ENCODE assay signal across 10 cellular contexts in the genomic region with DNA sequence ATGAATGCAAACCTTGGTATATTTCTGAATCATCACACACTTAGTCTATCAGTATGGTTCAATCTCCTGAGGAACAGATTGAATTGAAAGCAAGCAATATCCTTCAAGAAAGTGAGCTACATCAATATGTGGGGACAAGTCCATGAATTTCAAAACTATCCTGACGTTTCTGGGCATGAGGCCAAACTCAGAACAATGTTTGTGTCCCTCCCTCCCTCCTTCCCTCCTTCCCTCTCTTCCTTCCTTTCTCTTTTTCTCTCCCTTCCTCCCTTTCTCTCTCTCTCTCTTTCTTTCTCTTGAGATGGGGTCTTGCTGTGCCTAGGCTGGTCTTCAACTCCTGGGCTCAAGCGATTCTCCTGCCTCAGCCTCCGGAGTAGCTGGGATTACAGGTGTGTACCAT. TPM values are rescaled to one million over a fixed set of nuclear protein-coding genes. Genes with fewer than 3 reads are reported as not detected.
DNase-seq lines count a peak whose midpoint lies in the region; ATAC-seq and TF ChIP-seq lines count a peak whose summit lies in the region.
"Had no signal": no experiment of that assay in that cellular context is flagged by ENCODE, and none has a peak within 500 bp of the region (broad histone marks: within the 10 kb centered on the region; RNA-seq: fewer than 3 reads in every experiment).

No MANE protein-coding gene starts in this region.

- POLR2A ChIA-PET in naive thymus-derived CD4-positive, alpha-beta T cell (lab: Charles Lee) = interaction anchor here (0.9 to 5.1 kb wide), 6 partner anchors 8 to 78 kb away, joined by 3 to 106 read pairs (median 8); a partner anchor contains a TSS

- CTCF ChIA-PET in naive thymus-derived CD4-positive, alpha-beta T cell (lab: Charles Lee) = interaction anchor here (1.6 to 1.8 kb wide), 2 partner anchors 8 to 28 kb away, joined by 5 to 9 read pairs; a partner anchor contains a TSS

- in situ Hi-C loops in astrocyte of the spinal cord (cut with HindIII; ENCODE audit: low sequenced_read_pairs) = no loop called here

- no peaks in the 10 kb centered on the region for H3K9me3 ChIP-seq in naive thymus-derived CD4-positive, alpha-beta T cell (ENCODE audit: control insufficient read depth in 2 of 3, low read length in 3 of 3)

- peaks cover 40 to 69% (median 64%) of the 10 kb centered on the region in 7 donors for H3K4me1 Mint-ChIP-seq in naive thymus-derived CD4-positive, alpha-beta T cell

- H3K36me3 ChIP-seq in naive thymus-derived CD4-positive, alpha-beta T cell (ENCODE audit: control insufficient read depth in 2 of 3, insufficient read depth in 3 of 3, low read length in 3 of 3) = no peaks in the 10 kb centered on the region

- H3K27ac ChIP-seq in naive thymus-derived CD4-positive, alpha-beta T cell (ENCODE audit: low read depth, low read length) = peak overlapping the region; percentile 4
- H3K27ac ChIP-seq: 22Rv1 had no signal

- peaks cover 5 to 43% (median 23%) of the 10 kb centered on the region in 5 donors for H3K36me3 Mint-ChIP-seq in naive thymus-derived CD4-positive, alpha-beta T cell

- H3K27me3 Mint-ChIP-seq in naive thymus-derived CD4-positive, alpha-beta T cell = no peaks in the 10 kb centered on the region

- intact Hi-C loops in naive thymus-derived CD4-positive, alpha-beta T cell (cut with micrococcal nuclease) = loop anchor here (10.0 kb wide), 1 partner anchor 46 kb away; no protein-coding TSS in a partner anchor

- peaks cover 0 to 3% (median 0%) of the 10 kb centered on the region in 11 donors for H3K9me3 Mint-ChIP-seq in naive thymus-derived CD4-positive, alpha-beta T cell

- no peaks in the 10 kb centered on the region for H3K27me3 ChIP-seq in naive thymus-derived CD4-positive, alpha-beta T cell (ENCODE audit: control insufficient read depth in 2 of 2, insufficient read depth in 2 of 2, low read length in 2 of 2)

- H3K4me1 ChIP-seq in naive thymus-derived CD4-positive, alpha-beta T cell (ENCODE audit: control insufficient read depth in 2 of 2, insufficient read depth in 2 of 2, low read length in 2 of 2) = peaks cover 32 to 40% of the 10 kb centered on the region in 2 donors

- H3K4me3 Mint-ChIP-seq in naive thymus-derived CD4-positive, alpha-beta T cell = peak overlapping the region in 4 of 10 donors; percentile 25 to 80 (median 64)

- no peak for ATAC-seq in naive thymus-derived CD4-positive, alpha-beta T cell

- no peak overlapping the region for H3K4me3 ChIP-seq in astrocyte of the spinal cord (ENCODE audit: low read depth, low read length)
- H3K4me3 ChIP-seq in naive thymus-derived CD4-positive, alpha-beta T cell (ENCODE audit: low read length) = no peak overlapping the region

- no peak for TF ChIP-seq CTCF in astrocyte of the spinal cord (IDR thresholded peaks at IDR 0.05; ENCODE audit: low read depth, low read length)

- peak overlapping the region in 7 of 9 donors; percentile 63 to 93 (median 85) for H3K27ac Mint-ChIP-seq in naive thymus-derived CD4-positive, alpha-beta T cell

- DNase-seq in DMS 273 (lab: John Stamatoyannopoulos, UW; ENCODE audit: unreplicated experiment) = peak; percentile 56
- no peak for DNase-seq in DMS 273 treated with DMSO at 0.1 percent for 48 hours (lab: John Stamatoyannopoulos, UW)
- DNase-seq in M059J (ENCODE audit: low read depth) = peak; percentile 76
- peak; percentile 32 for DNase-seq in astrocyte of the spinal cord (ENCODE audit: low read depth, low spot score)
- DNase-seq in naive thymus-derived CD4-positive, alpha-beta T cell = no peak
- no peak for DNase-seq in NCI-H2081 (lab: John Stamatoyannopoulos, UW)
- DNase-seq in SIG-M5 treated with dmso at 0.1 percent for 504 hours (lab: John Stamatoyannopoulos, UW; ENCODE audit: unreplicated experiment) = no peak
- no peak for DNase-seq in COR-L47 (lab: John Stamatoyannopoulos, UW)
- DNase-seq: midbrain had no signal

RNA-seq across cellular contexts. Expression of a gene that starts 27.9 kb away (rescaled TPM):
- 71.3 and 107 TPM in 2 replicates for total RNA-seq in M059J (2014; rRNA removed; shearing (Covaris generic))
- 100 to 1,000 TPM in 1 of 5 experiments, 10 to 100 TPM in 4; 69.8 to 131 (median 82.2) TPM for total RNA-seq in naive thymus-derived CD4-positive, alpha-beta T cell
- 10 to 100 TPM; 71.5 to 84.9 TPM for polyA plus RNA-seq in naive thymus-derived CD4-positive, alpha-beta T cell

Comparison
In these comparisons a context has a peak if more than half of its experiments do, and no peak if none do; other contexts are left out.
1. DNase-seq: peak in DMS 273 (single experiment), M059J (single experiment) and astrocyte of the spinal cord (single experiment); none in DMS 273 treated with DMSO at 0.1 percent for 48 hours (single experiment), naive thymus-derived CD4-positive, alpha-beta T cell (0 of 9), NCI-H2081 (0 of 2), SIG-M5 treated with dmso at 0.1 percent for 504 hours (single experiment) and COR-L47 (single experiment).